Comparison of ENCODE assay signal across 17 cellular contexts in the genomic region with DNA sequence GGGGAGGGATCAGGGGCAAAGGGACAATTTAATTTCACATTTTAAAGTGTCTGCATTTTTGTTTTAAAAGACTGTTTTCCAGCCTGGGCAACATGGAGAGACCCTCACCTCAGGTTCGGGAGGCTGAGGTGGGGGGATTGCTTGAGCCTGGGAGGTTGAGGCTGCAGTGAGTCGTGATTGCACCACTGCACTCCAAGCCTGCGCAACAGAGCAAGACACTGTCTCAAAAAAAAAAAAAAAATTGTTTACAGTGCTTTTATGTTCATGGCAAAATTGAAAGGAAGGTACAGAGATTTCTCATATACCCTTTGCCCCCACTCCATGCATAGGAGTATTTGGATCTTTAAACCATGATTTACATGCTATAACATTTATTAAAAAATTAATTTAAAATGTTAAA. TPM values are rescaled to one million over a fixed set of nuclear protein-coding genes. Genes with fewer than 3 reads are reported as not detected.
"Had no signal": no experiment of that assay in that cellular context is flagged by ENCODE, and none has a peak within 500 bp of the region (broad histone marks: within the 10 kb centered on the region; RNA-seq: fewer than 3 reads in every experiment).

No MANE protein-coding gene starts in this region.

- H3K27me3 Mint-ChIP-seq: activated B cell treated with CpG ODN at 0.5 μM for 24 hours; activated CD4-positive, alpha-beta T cell treated with anti-CD3 and anti-CD28 coated beads, Interleukin-2, amount 10 ng/mL, durations not matched to agents 24 days and 14 days; activated naive CD8-positive, alpha-beta T cell; activated T-helper 17 cell treated with anti-CD3 and anti-CD28 coated beads, Interleukin-2, amount 50 U/mL, for 72 hours had no signal

- DNase-seq: activated B cell treated with CpG ODN at 0.5 μM for 24 hours; activated CD4-positive, alpha-beta T cell treated with anti-CD3 and anti-CD28 coated beads for 1 hour; activated CD4-positive, alpha-beta T cell treated with anti-CD3 and anti-CD28 coated beads, Interleukin-2, amount 50 U/mL, for 48 hours; activated gamma-delta T cell; activated T-cell treated with anti-CD3 and anti-CD28 coated beads for 4 hours; activated T-cell treated with anti-CD3 and anti-CD28 coated beads, Interleukin-2, amount 50 U/mL, for 48 hours; cerebellar nuclear complex; NK-92 treated with Interleukin-12 subunit alpha and Interleukin-12 subunit beta, amount 100 ng/mL, for 24 hours; T-helper 9 cell had no signal

- H3K27ac Mint-ChIP-seq: activated B cell treated with CpG ODN at 0.5 μM for 24 hours; activated CD4-positive, alpha-beta T cell treated with anti-CD3 and anti-CD28 coated beads, Interleukin-2, amount 10 ng/mL, durations not matched to agents 24 days and 14 days; activated naive CD4-positive, alpha-beta T cell treated with anti-CD3 and anti-CD28 coated beads for 36 hours; activated naive CD8-positive, alpha-beta T cell; activated T-helper 17 cell treated with anti-CD3 and anti-CD28 coated beads, Interleukin-2, amount 50 U/mL, for 72 hours; T-helper 1 cell treated with Interleukin-12 subunit alpha and Interleukin-12 subunit beta and Interleukin-4 antibody, amounts not matched to agents 30 μg/mL and 1 μg/mL, for 36 hours had no signal

- H3K4me3 Mint-ChIP-seq: activated B cell treated with CpG ODN at 0.5 μM for 24 hours; activated CD4-positive, alpha-beta T cell treated with anti-CD3 and anti-CD28 coated beads, Interleukin-2, amount 10 ng/mL, durations not matched to agents 24 days and 14 days; activated naive CD4-positive, alpha-beta T cell treated with anti-CD3 and anti-CD28 coated beads for 36 hours; activated naive CD8-positive, alpha-beta T cell; activated T-helper 17 cell treated with anti-CD3 and anti-CD28 coated beads, Interleukin-2, amount 50 U/mL, for 72 hours; T-helper 1 cell treated with Interleukin-12 subunit alpha and Interleukin-12 subunit beta and Interleukin-4 antibody, amounts not matched to agents 30 μg/mL and 1 μg/mL, for 36 hours had no signal

- H3K4me1 Mint-ChIP-seq: activated CD4-positive, alpha-beta T cell treated with anti-CD3 and anti-CD28 coated beads, Interleukin-2, amount 10 ng/mL, durations not matched to agents 24 days and 14 days had no signal

- H3K9me3 Mint-ChIP-seq: activated B cell treated with CpG ODN at 0.5 μM for 24 hours; activated CD4-positive, alpha-beta T cell treated with anti-CD3 and anti-CD28 coated beads, Interleukin-2, amount 10 ng/mL, durations not matched to agents 24 days and 14 days; activated naive CD4-positive, alpha-beta T cell treated with anti-CD3 and anti-CD28 coated beads for 36 hours; activated T-helper 17 cell treated with anti-CD3 and anti-CD28 coated beads, Interleukin-2, amount 50 U/mL, for 72 hours; T-helper 1 cell treated with Interleukin-12 subunit alpha and Interleukin-12 subunit beta and Interleukin-4 antibody, amounts not matched to agents 30 μg/mL and 1 μg/mL, for 36 hours had no signal

- FAIRE-seq: RCC 7860 had no signal

- H3K4me2 ChIP-seq: KMS-11 had no signal

- H3K27ac ChIP-seq: KMS-11 had no signal

- H3K36me3 Mint-ChIP-seq: activated naive CD8-positive, alpha-beta T cell had no signal

- H3K9ac ChIP-seq: KMS-11 had no signal

RNA-seq across cellular contexts. Expression of gene HVCN1, which starts 16.4 kb away (rescaled TPM):
- total RNA-seq: MCF 10A had no signal
